In the genomic region with DNA sequence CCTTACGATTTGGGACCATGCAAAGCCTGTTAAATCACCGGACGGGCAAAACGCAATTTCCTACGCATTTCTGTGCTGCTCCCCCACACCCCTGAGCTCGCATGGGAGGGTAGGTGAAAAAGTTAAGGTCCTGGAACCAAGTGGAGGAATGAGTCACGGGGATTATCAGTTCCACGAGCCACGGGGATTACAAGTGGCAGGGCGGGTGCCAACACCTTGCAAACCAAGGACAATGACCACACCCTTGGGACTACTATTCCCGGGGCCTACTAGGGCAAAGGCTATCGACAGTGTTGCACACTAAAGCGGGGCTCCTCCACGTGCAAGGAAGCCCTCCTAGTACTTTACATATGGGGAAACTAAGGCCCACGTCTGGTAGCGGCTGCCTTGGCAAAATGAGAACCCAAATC, we compare ENCODE assay signal across 8 cellular contexts. TPM values are rescaled to one million over a fixed set of nuclear protein-coding genes. Genes with fewer than 3 reads are reported as not detected.
DNase-seq lines count a peak whose midpoint lies in the region; ATAC-seq and TF ChIP-seq lines count a peak whose summit lies in the region.

No MANE protein-coding gene starts in this region.

- H3K36me3 ChIP-seq in CD8-positive, alpha-beta memory T cell (ENCODE audit: insufficient read depth, low read length) = peaks cover 16% of the 10 kb centered on the region
- H3K36me3 ChIP-seq in GM23248 (ENCODE audit: low read depth) = 0 out of 2 replicates have a peak, but pooled peaks cover 5% of the 10 kb centered on the region
- peaks cover 24% of the 10 kb centered on the region for H3K36me3 ChIP-seq in OCI-LY3 (replicated peaks; ENCODE audit: low read depth, low read length)
- peaks cover 21% of the 10 kb centered on the region for H3K36me3 ChIP-seq in brain microvascular endothelial cell (replicated peaks)

- H3K9me3 ChIP-seq in CD8-positive, alpha-beta memory T cell (ENCODE audit: low read length) = no peaks in the 10 kb centered on the region
- H3K9me3 ChIP-seq in GM23248 (ENCODE audit: low read depth) (no peaks in the 10 kb centered on the region), OCI-LY3 (ENCODE audit: insufficient read depth, low read length) (no peaks in the 10 kb centered on the region)

- H3K4me2 ChIP-seq in GM23248 (ENCODE audit: unreplicated experiment) (peak overlapping the region; percentile 94), OCI-LY3 (ENCODE audit: low read length) (peak overlapping the region; percentile 96)

- H4K20me1 ChIP-seq in GM23248 (ENCODE audit: insufficient read depth) (no peaks in the 10 kb centered on the region), OCI-LY3 (ENCODE audit: insufficient read depth, low read length) (no peaks in the 10 kb centered on the region)

- peak overlapping the region; percentile 94 to 100 (median 100) for H3K27ac Mint-ChIP-seq in CD8-positive, alpha-beta memory T cell

- CTCF ChIA-PET in CD8-positive, alpha-beta memory T cell (lab: Charles Lee) = interaction anchor here (1.0 to 1.6 kb wide), 6 partner anchors 8 to 198 kb away, joined by 3 to 6 read pairs (median 3); a partner anchor contains a TSS

- H3K9me2 ChIP-seq in GM23248 (ENCODE audit: insufficient read depth) = no peaks in the 10 kb centered on the region

- H3K4me1 ChIP-seq in CD8-positive, alpha-beta memory T cell (ENCODE audit: insufficient read depth, low read length) = peaks cover 28% of the 10 kb centered on the region
- peaks cover 24% of the 10 kb centered on the region; the same call in 1 of the 2 replicates for H3K4me1 ChIP-seq in GM23248 (ENCODE audit: insufficient read depth)
- peaks cover 10% of the 10 kb centered on the region for H3K4me1 ChIP-seq in OCI-LY3 (ENCODE audit: low read length)

- ATAC-seq in HG02970 (IDR thresholded peaks at IDR 0.05; ENCODE audit: low FRiP score, unreplicated experiment) = no peak

- H3K4me3 Mint-ChIP-seq in CD8-positive, alpha-beta memory T cell = peak overlapping the region; percentile 97 to 100 (median 99)

- in situ Hi-C loops in GM23248 (cut with MboI) = no loop called here
- in situ Hi-C loops in brain microvascular endothelial cell (cut with HindIII; ENCODE audit: low pct_ligation_motif_present, low sequenced_read_pairs) = no loop called here

- 2 to 3% methylated on average over 15 to 16 of the region's 16 CpGs for WGBS in GM23248 (ENCODE audit: low coverage in 1 of 2, low lambda C conversion rate in 2 of 2, missing lambda C conversion rate in 2 of 2), 2 experiments

- POLR2A ChIA-PET in CD8-positive, alpha-beta memory T cell (lab: Charles Lee) = interaction anchor here (0.9 to 3.9 kb wide), 9 partner anchors 23 to 198 kb away, joined by 3 to 86 read pairs (median 5); a partner anchor contains a TSS

- no peaks in the 10 kb centered on the region for H3K27me3 ChIP-seq in CD8-positive, alpha-beta memory T cell (ENCODE audit: insufficient read depth, low read length, poor library complexity, severe bottlenecking)
- H3K27me3 ChIP-seq in GM23248 (replicated peaks; ENCODE audit: insufficient read depth) (no peaks in the 10 kb centered on the region), OCI-LY3 (ENCODE audit: low read depth, low read length) (no peaks in the 10 kb centered on the region), brain microvascular endothelial cell (replicated peaks) (no peaks in the 10 kb centered on the region)

- no peaks in the 10 kb centered on the region for H3K9me3 Mint-ChIP-seq in CD8-positive, alpha-beta memory T cell

- no peaks in the 10 kb centered on the region for H3K27me3 Mint-ChIP-seq in CD8-positive, alpha-beta memory T cell

- peak overlapping the region; percentile 98 for H3K4me3 ChIP-seq in CD8-positive, alpha-beta memory T cell (ENCODE audit: low read length)
- H3K4me3 ChIP-seq in GM23248 = peak overlapping the region; percentile 96
- peak overlapping the region; percentile 94 for H3K4me3 ChIP-seq in OCI-LY3 (ENCODE audit: low read length)
- H3K4me3 ChIP-seq in brain microvascular endothelial cell (ENCODE audit: low read depth, low read length) = peak overlapping the region; percentile 99

- H2AFZ ChIP-seq in GM23248 (peak overlapping the region; percentile 98), OCI-LY3 (ENCODE audit: low read depth, low read length) (peak overlapping the region; percentile 58)

- H3F3A ChIP-seq in GM23248 (ENCODE audit: insufficient read depth) = no peaks in the 10 kb centered on the region

- peaks cover 43 to 68% (median 54%) of the 10 kb centered on the region in 3 donors for H3K4me1 Mint-ChIP-seq in CD8-positive, alpha-beta memory T cell

- peak overlapping the region; percentile 66 for H3K27ac ChIP-seq in CD8-positive, alpha-beta memory T cell (ENCODE audit: low read depth, low read length)
- peak overlapping the region; percentile 57 for H3K27ac ChIP-seq in GM23248
- peak overlapping the region; percentile 24 for H3K27ac ChIP-seq in OCI-LY3 (ENCODE audit: low read length)
- peak overlapping the region; percentile 29 for H3K27ac ChIP-seq in brain microvascular endothelial cell

- H3K9ac ChIP-seq in GM23248 (peak overlapping the region; percentile 90), OCI-LY3 (ENCODE audit: low read length) (peak overlapping the region; percentile 74)

- TF ChIP-seq CTCF in OCI-LY3 (IDR thresholded peaks at IDR 0.05; ENCODE audit: low read depth, low read length) (no peak), brain microvascular endothelial cell (IDR thresholded peaks at IDR 0.05; ENCODE audit: low read depth, low read length, missing control alignments) (no peak)

- H3K36me3 Mint-ChIP-seq in CD8-positive, alpha-beta memory T cell = peaks cover 8 to 72% (median 19%) of the 10 kb centered on the region in 3 donors

- H3K79me2 ChIP-seq in GM23248 (ENCODE audit: insufficient read depth) (peaks cover 60% of the 10 kb centered on the region), OCI-LY3 (ENCODE audit: low read length) (peaks cover 28% of the 10 kb centered on the region)

- no peak for DNase-seq in CD8-positive, alpha-beta memory T cell
- DNase-seq in GM23248 (peak; percentile 75), brain microvascular endothelial cell (peak; percentile 12), iris pigment epithelial cell (ENCODE audit: low read depth) (peak; percentile 44), superior temporal gyrus (ENCODE audit: extremely low spot score) (no peak)
- DNase-seq in stimulated activated CD4-positive, alpha-beta T cell treated with anti-CD3 and anti-CD28 coated beads, Interleukin-2, amount 100 ng/mL, for 24 hours = peak; percentile 19 to 29

RNA-seq across cellular contexts. Expression of a gene that starts 0.4 kb away (rescaled TPM):
- 10 to 100 TPM; 33.4 to 36.0 TPM for total RNA-seq in CD8-positive, alpha-beta memory T cell
- 23.7 TPM for polyA plus RNA-seq in CD8-positive, alpha-beta memory T cell
- 46.0 and 68.6 TPM in 2 replicates for total RNA-seq in GM23248 (2014; rRNA removed; shearing (Covaris generic))
- 15.6 and 20.4 TPM in 2 replicates for polyA plus RNA-seq in GM23248 (2016; fragmentation: Nextera tagmentation; extraction: Ambion mirVana)

RNA-seq across cellular contexts. Expression of a gene that starts 0.7 kb away (rescaled TPM):
- total RNA-seq in CD8-positive, alpha-beta memory T cell = 10 to 100 TPM; 13.6 to 14.4 TPM
- polyA plus RNA-seq in CD8-positive, alpha-beta memory T cell = 12.2 TPM
- total RNA-seq in GM23248 (2014; rRNA removed; shearing (Covaris generic)) = 15.4 and 23.8 TPM in 2 replicates
- 12.8 and 15.3 TPM in 2 replicates for polyA plus RNA-seq in GM23248 (2016; fragmentation: Nextera tagmentation; extraction: Ambion mirVana)

RNA-seq across cellular contexts. Expression of a gene that starts 26.1 kb away (rescaled TPM):
- 10 to 100 TPM; 93.4 to 95.6 TPM for total RNA-seq in CD8-positive, alpha-beta memory T cell
- 55.9 TPM for polyA plus RNA-seq in CD8-positive, alpha-beta memory T cell
- 96.8 and 125 TPM in 2 replicates for total RNA-seq in GM23248 (2014; rRNA removed; shearing (Covaris generic))
- polyA plus RNA-seq in GM23248 (2016; fragmentation: Nextera tagmentation; extraction: Ambion mirVana) = 117 and 118 TPM in 2 replicates

RNA-seq across cellular contexts. Expression of a gene that starts 56.3 kb away (rescaled TPM):
- 10 to 100 TPM; 22.3 to 22.8 TPM for total RNA-seq in CD8-positive, alpha-beta memory T cell
- polyA plus RNA-seq in CD8-positive, alpha-beta memory T cell = 36.0 TPM
- total RNA-seq in GM23248 (2014; rRNA removed; shearing (Covaris generic)) = 223 and 249 TPM in 2 replicates
- 346 and 384 TPM in 2 replicates for polyA plus RNA-seq in GM23248 (2016; fragmentation: Nextera tagmentation; extraction: Ambion mirVana)

Comparison
In these comparisons a context has a peak if more than half of its experiments do, and no peak if none do; other contexts are left out.
1. DNase-seq: peak in GM23248 (single experiment), brain microvascular endothelial cell (single experiment), iris pigment epithelial cell (single experiment) and stimulated activated CD4-positive, alpha-beta T cell treated with anti-CD3 and anti-CD28 coated beads, Interleukin-2, amount 100 ng/mL, for 24 hours (2 of 2); none in CD8-positive, alpha-beta memory T cell (0 of 5) and superior temporal gyrus (single experiment).
2. Peak in every context shown above with its lines, with median percentiles within 50 percentile points of each other: H3K27ac ChIP-seq and H3K4me3 ChIP-seq.